ENCODE assay signal across 8 cellular contexts in genomic region chr14:79011091-79011919, GRCh38.
DNase-seq lines count a peak whose midpoint lies in the region; ATAC-seq, FAIRE-seq and TF ChIP-seq lines count a peak whose summit lies in the region.

No MANE protein-coding gene starts in this region.

- FAIRE-seq in islet of Langerhans (lab: Jason Lieb, UNC) = peak; percentile 53

- no peak overlapping the region for H3K4me3 ChIP-seq in NB4 (ENCODE audit: low read depth, low read length)

- H3K27ac Mint-ChIP-seq in activated CD8-positive, alpha-beta T cell treated with anti-CD3 and anti-CD28 coated beads for 36 hours = no peak overlapping the region
- H3K27ac Mint-ChIP-seq in effector memory CD8-positive, alpha-beta T cell = no peak overlapping the region

- H3K4me1 Mint-ChIP-seq in activated CD8-positive, alpha-beta T cell treated with anti-CD3 and anti-CD28 coated beads for 36 hours (ENCODE audit: low read depth) = no peaks in the 10 kb centered on the region
- no peaks in the 10 kb centered on the region for H3K4me1 Mint-ChIP-seq in effector memory CD8-positive, alpha-beta T cell (ENCODE audit: low read depth in 2 of 2)

- intact Hi-C loops in activated CD8-positive, alpha-beta T cell treated with anti-CD3 and anti-CD28 coated beads for 36 hours (cut with micrococcal nuclease) = no loop called here

- H3K9me3 Mint-ChIP-seq in activated CD8-positive, alpha-beta T cell treated with anti-CD3 and anti-CD28 coated beads for 36 hours = no peaks in the 10 kb centered on the region
- H3K9me3 Mint-ChIP-seq in effector memory CD8-positive, alpha-beta T cell = peaks cover 0 to 3% of the 10 kb centered on the region in 2 donors

- POLR2A ChIA-PET in activated CD8-positive, alpha-beta T cell treated with anti-CD3 and anti-CD28 coated beads for 36 hours (lab: Charles Lee) = no interaction called here

- no peak for TF ChIP-seq POLR2A in NB4 (IDR thresholded peaks at IDR 0.05; ENCODE audit: extremely low read depth, insufficient read length)

- no peak for ATAC-seq in activated CD8-positive, alpha-beta T cell treated with anti-CD3 and anti-CD28 coated beads for 36 hours
- ATAC-seq in effector memory CD8-positive, alpha-beta T cell (replicated peaks) = no peak
- no peak for ATAC-seq in GM18498 (IDR thresholded peaks at IDR 0.05; ENCODE audit: unreplicated experiment)

- peak; percentile 4 for TF ChIP-seq CTCF in NB4 (IDR thresholded peaks at IDR 0.05; ENCODE audit: low read depth, low read length)
- TF ChIP-seq CTCF in activated CD8-positive, alpha-beta T cell treated with anti-CD3 and anti-CD28 coated beads for 36 hours (IDR thresholded peaks at IDR 0.05) = peak; percentile 43

- no peaks in the 10 kb centered on the region for H3K36me3 Mint-ChIP-seq in activated CD8-positive, alpha-beta T cell treated with anti-CD3 and anti-CD28 coated beads for 36 hours (ENCODE audit: low read depth)
- H3K36me3 Mint-ChIP-seq in effector memory CD8-positive, alpha-beta T cell (ENCODE audit: insufficient read depth) = no peaks in the 10 kb centered on the region

- no peak overlapping the region for H3K4me3 Mint-ChIP-seq in activated CD8-positive, alpha-beta T cell treated with anti-CD3 and anti-CD28 coated beads for 36 hours
- H3K4me3 Mint-ChIP-seq in effector memory CD8-positive, alpha-beta T cell = no peak overlapping the region

- CTCF ChIA-PET in activated CD8-positive, alpha-beta T cell treated with anti-CD3 and anti-CD28 coated beads for 36 hours (lab: Charles Lee) = interaction anchor here (1.1 kb wide), 1 partner anchor 13 kb away, joined by 3 read pairs; no protein-coding TSS in a partner anchor

- no peaks in the 10 kb centered on the region for H3K27me3 Mint-ChIP-seq in activated CD8-positive, alpha-beta T cell treated with anti-CD3 and anti-CD28 coated beads for 36 hours
- no peaks in the 10 kb centered on the region for H3K27me3 Mint-ChIP-seq in effector memory CD8-positive, alpha-beta T cell

- DNase-seq in NCI-H2196 (lab: John Stamatoyannopoulos, UW; ENCODE audit: unreplicated experiment) (peak; percentile 23), NCI-H2196 treated with DMSO at 0.1 percent for 48 hours (lab: John Stamatoyannopoulos, UW; ENCODE audit: unreplicated experiment) (no peak), NB4 (ENCODE audit: low read depth) (peak; percentile 31)
- DNase-seq in activated CD8-positive, alpha-beta T cell treated with anti-CD3 and anti-CD28 coated beads for 36 hours = peak; percentile 1
- DNase-seq in effector memory CD8-positive, alpha-beta T cell = no peak
- DNase-seq in activated CD4-positive, alpha-beta T cell treated with anti-CD3 and anti-CD28 coated beads, Interleukin-2, amount 50 U/mL, for 1 hour = no peak

Comparison
In these comparisons a context has a peak if more than half of its experiments do, and no peak if none do; other contexts are left out.
1. DNase-seq: peak in NCI-H2196 (single experiment), NB4 (single experiment) and activated CD8-positive, alpha-beta T cell treated with anti-CD3 and anti-CD28 coated beads for 36 hours (single experiment); none in NCI-H2196 treated with DMSO at 0.1 percent for 48 hours (single experiment), effector memory CD8-positive, alpha-beta T cell (0 of 3) and activated CD4-positive, alpha-beta T cell treated with anti-CD3 and anti-CD28 coated beads, Interleukin-2, amount 50 U/mL, for 1 hour (single experiment).